Comparison of ENCODE assay signal across 28 cellular contexts in the genomic region with DNA sequence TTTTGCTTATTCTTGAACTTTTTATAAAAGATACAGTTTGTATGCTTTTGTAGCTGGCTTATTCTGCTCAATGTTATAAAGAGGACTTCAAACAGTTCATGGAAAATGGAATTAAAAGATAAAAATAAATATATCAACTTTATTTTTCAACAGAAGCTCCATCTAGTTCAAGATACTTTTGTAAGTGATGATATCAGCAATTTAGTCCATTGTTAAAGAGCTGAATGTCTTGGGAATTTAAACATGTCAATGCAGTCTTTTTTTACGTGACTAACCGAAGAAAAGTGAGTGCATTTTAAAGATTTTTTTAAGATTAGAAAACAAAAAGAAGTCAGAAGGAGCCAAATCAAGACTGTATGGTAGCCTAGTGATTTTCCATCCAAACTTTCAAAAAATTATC.
"Had no signal": no experiment of that assay in that cellular context is flagged by ENCODE, and none has a peak within 500 bp of the region (broad histone marks: within the 10 kb centered on the region; RNA-seq: fewer than 3 reads in every experiment).

No MANE protein-coding gene starts in this region.

- FAIRE-seq: colon, endometrium, endothelial cell of umbilical vein, frontal cortex had no signal

- H3K9me3 ChIP-seq: colonic mucosa, esophagus squamous epithelium, gastrocnemius medialis had no signal

- H3K27me3 ChIP-seq: colonic mucosa, dorsolateral prefrontal cortex, esophagus muscularis mucosa, esophagus squamous epithelium, gastrocnemius medialis, gastroesophageal sphincter, heart left ventricle, heart right ventricle had no signal

- ATAC-seq: effector memory CD8-positive, alpha-beta T cell; esophagus mucosa; foreskin keratinocyte; gastrocnemius medialis; gastroesophageal sphincter; heart left ventricle; heart right ventricle had no signal

- H3K4me1 ChIP-seq: colonic mucosa, esophagus muscularis mucosa, esophagus squamous epithelium, foreskin keratinocyte, gastrocnemius medialis, gastroesophageal sphincter, heart left ventricle, heart right ventricle had no signal

- H3K4me3 ChIP-seq: colonic mucosa, coronary artery, dorsolateral prefrontal cortex, esophagus muscularis mucosa, esophagus squamous epithelium, gastrocnemius medialis, gastroesophageal sphincter, heart left ventricle, heart right ventricle had no signal

- DNase-seq: colonic mucosa; cortex of kidney; dermis blood vessel endothelial cell; dorsolateral prefrontal cortex; effector CD4-positive, alpha-beta T cell; effector CD8-positive, alpha-beta T cell; effector memory CD4-positive, alpha-beta T cell; effector memory CD8-positive, alpha-beta T cell; endodermal cell; erythroblast; esophagus squamous epithelium; foreskin fibroblast; foreskin keratinocyte; foreskin melanocyte; gastrocnemius medialis; glutamatergic neuron; head of caudate nucleus; heart left ventricle; heart right ventricle had no signal

- H3K27ac ChIP-seq: colonic mucosa, coronary artery, dorsolateral prefrontal cortex, epithelial cell of prostate, esophagus muscularis mucosa, esophagus squamous epithelium, foreskin keratinocyte, gastrocnemius medialis, gastroesophageal sphincter, heart left ventricle, heart right ventricle had no signal

- H3K36me3 ChIP-seq: colonic mucosa, esophagus muscularis mucosa, esophagus squamous epithelium, gastrocnemius medialis, gastroesophageal sphincter, heart left ventricle, heart right ventricle had no signal
